17 cellular contexts compared by ENCODE assay signal in the genomic region with DNA sequence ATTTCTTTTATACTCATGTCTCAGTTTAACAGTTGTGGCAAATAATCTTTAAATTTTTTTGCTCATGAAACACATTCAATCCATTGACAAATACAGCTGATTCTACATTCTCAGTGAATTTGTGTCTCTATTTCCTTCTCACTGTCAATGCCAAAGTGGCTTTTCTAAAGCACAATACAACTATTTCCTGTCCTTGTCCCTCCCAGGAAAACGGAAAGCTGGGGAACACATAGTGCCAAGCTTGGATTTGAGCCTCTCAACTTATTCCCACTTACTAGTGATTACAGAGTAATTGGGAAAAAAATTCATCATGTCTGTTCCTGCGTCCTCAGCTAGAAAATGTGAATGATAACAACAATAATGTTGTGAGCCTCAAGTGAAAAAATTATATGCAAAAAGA.
DNase-seq lines count a peak whose midpoint lies in the region; ATAC-seq and TF ChIP-seq lines count a peak whose summit lies in the region.
"Had no signal": no experiment of that assay in that cellular context is flagged by ENCODE, and none has a peak within 500 bp of the region (broad histone marks: within the 10 kb centered on the region; RNA-seq: fewer than 3 reads in every experiment).

No MANE protein-coding gene starts in this region.

- H3K27ac ChIP-seq in spleen = peak overlapping the region in 5 of 8 donors; percentile 7 to 53 (median 33)
- H3K27ac ChIP-seq in ascending aorta = no peak overlapping the region

- H3K4me1 ChIP-seq in spleen (no peaks in the 10 kb centered on the region), ascending aorta (no peaks in the 10 kb centered on the region)
- H3K4me1 ChIP-seq: Caco-2 had no signal

- H3K9me3 ChIP-seq in spleen = no peaks in the 10 kb centered on the region
- H3K9me3 ChIP-seq in ascending aorta = no peaks in the 10 kb centered on the region
- H3K9me3 ChIP-seq: Caco-2, HAP-1 had no signal

- intact Hi-C loops in spleen (cut with DNase I; ENCODE audit: low total_unique reads) (no loop called here), ascending aorta (cut with DNase I) (no loop called here)

- TF ChIP-seq POLR2A in spleen (IDR thresholded peaks at IDR 0.05) = no peak

- no peak for TF ChIP-seq CTCF in spleen (IDR thresholded peaks at IDR 0.05 in 8 of 11, conservative IDR thresholded peaks at IDR 0.05 in 3 of 11)
- no peak for TF ChIP-seq CTCF in ascending aorta (IDR thresholded peaks at IDR 0.05)

- H3K4me3 ChIP-seq in spleen (no peak overlapping the region), ascending aorta (no peak overlapping the region)
- H3K4me3 ChIP-seq: GM12878, HAP-1 had no signal

- H3K27me3 ChIP-seq in spleen (replicated peaks in 1 of 7) (no peaks in the 10 kb centered on the region), ascending aorta (no peaks in the 10 kb centered on the region)

- whole genome bisulfite sequencing in spleen, 5 donors = 59 to 75% (median 64%) methylated on average over 2 of the region's 2 CpGs

- H3K36me3 ChIP-seq in spleen = no peaks in the 10 kb centered on the region
- no peaks in the 10 kb centered on the region for H3K36me3 ChIP-seq in ascending aorta
- H3K36me3 ChIP-seq: HAP-1 had no signal

- DNase-seq in dermis blood vessel endothelial cell = peak; percentile 65
- peak; percentile 3 for DNase-seq in glomerular endothelial cell (ENCODE audit: extremely low read depth, low read depth, low spot score)
- DNase-seq in spleen = no peak
- DNase-seq in ascending aorta (ENCODE audit: low spot score in 2 of 2) = no peak
- no peak for DNase-seq in NOMO-1 treated with DMSO at 0.1 percent for 48 hours (lab: John Stamatoyannopoulos, UW; ENCODE audit: unreplicated experiment)
- DNase-seq: C1 segment of cervical spinal cord; Caco-2; CD4-positive, alpha-beta memory T cell; DMS 273 treated with DMSO at 0.1 percent for 48 hours; DMS79; EL; GDM1; GOT3; HFFc6 had no signal

- no peak for ATAC-seq in GM19351 (IDR thresholded peaks at IDR 0.05; ENCODE audit: unreplicated experiment)
- ATAC-seq: GM12878 had no signal

Comparison
In these comparisons a context has a peak if more than half of its experiments do, and no peak if none do; other contexts are left out.
1. DNase-seq: peak in dermis blood vessel endothelial cell (single experiment) and glomerular endothelial cell (single experiment); none in spleen (single experiment), ascending aorta (0 of 2) and NOMO-1 treated with DMSO at 0.1 percent for 48 hours (single experiment).
2. H3K27ac ChIP-seq: peak in spleen (5 of 8); none in ascending aorta (0 of 2).